1 cellular context compared by ENCODE assay signal in genomic region chr12:56257071-56257470, GRCh38.
TF ChIP-seq lines count a peak whose summit lies in the region.

No MANE protein-coding gene starts in this region.

TF ChIP-seq in GM23338, 12 proteins besides CTCF, POLR2A, EP300 and RAD21 (continued from another document):
- TF ChIP-seq ZNF462 (CRISPR knock-in tag; IDR thresholded peaks at IDR 0.05) (no peak), ETS1 (IDR thresholded peaks at IDR 0.05) (no peak), EZH2 (IDR thresholded peaks at IDR 0.05; ENCODE audit: low read depth, unreplicated experiment) (no peak), STAT1 (IDR thresholded peaks at IDR 0.05; ENCODE audit: unreplicated experiment) (no peak), EZH2phosphoT487 (IDR thresholded peaks at IDR 0.05; ENCODE audit: unreplicated experiment) (no peak), NANOG (IDR thresholded peaks at IDR 0.05; ENCODE audit: borderline replicate concordance) (no peak), ZNF331 (CRISPR knock-in tag; IDR thresholded peaks at IDR 0.05; ENCODE audit: low read depth) (no peak), CREB1 (CRISPR knock-in tag; IDR thresholded peaks at IDR 0.05; ENCODE audit: low read depth) (no peak), REST (IDR thresholded peaks at IDR 0.05; ENCODE audit: unreplicated experiment) (no peak)
TF ChIP-seq in GM23338: peak in this region for 0.
